16 cellular contexts compared by ENCODE assay signal in genomic region chr2:54962935-54963334, GRCh38.
DNase-seq lines count a peak whose midpoint lies in the region; ATAC-seq and TF ChIP-seq lines count a peak whose summit lies in the region.
"Had no signal": no experiment of that assay in that cellular context is flagged by ENCODE, and none has a peak within 500 bp of the region (broad histone marks: within the 10 kb centered on the region; RNA-seq: fewer than 3 reads in every experiment).

No MANE protein-coding gene starts in this region.

- H3K27ac Mint-ChIP-seq in MCF 10A (ENCODE audit: low read depth, unreplicated experiment): peak overlapping the region; percentile 73
- H3K27ac Mint-ChIP-seq: B cell had no signal

- H3K4me1 Mint-ChIP-seq in MCF 10A (ENCODE audit: insufficient read depth, unreplicated experiment): peaks cover 40% of the 10 kb centered on the region

- TF ChIP-seq POLR2A in esophagus squamous epithelium (IDR thresholded peaks at IDR 0.05): no peak
- no peak for TF ChIP-seq POLR2A in gastrocnemius medialis (IDR thresholded peaks at IDR 0.05)

- H3K36me3 ChIP-seq in mammary epithelial cell (ENCODE audit: insufficient read depth, low read length) (no peaks in the 10 kb centered on the region), esophagus squamous epithelium (peaks cover 0 to 11% (median 0%) of the 10 kb centered on the region in 3 donors), gastrocnemius medialis (no peaks in the 10 kb centered on the region)

- CTCF ChIA-PET in MCF 10A (lab: Yijun Ruan, JAX): interaction anchor here (0.6 to 1.7 kb wide), 9 partner anchors 9 to 347 kb away, joined by 3 to 12 read pairs (median 4); no protein-coding TSS in a partner anchor
- CTCF ChIA-PET in mammary epithelial cell (lab: Charles Lee; ENCODE audit: low non-redundant PET): no interaction called here

- H3K27ac ChIP-seq in mammary epithelial cell (ENCODE audit: insufficient read depth, low read depth, low read length): no peak overlapping the region
- peak overlapping the region in 3 of 4 donors; percentile 39 to 64 (median 51) for H3K27ac ChIP-seq in esophagus squamous epithelium
- H3K27ac ChIP-seq in gastrocnemius medialis: peak overlapping the region; percentile 5 to 91 (median 44)

- no peaks in the 10 kb centered on the region for H4K20me1 ChIP-seq in mammary epithelial cell (ENCODE audit: insufficient read depth, low read length)

- no peak for TF ChIP-seq CTCF in MCF 10A (IDR thresholded peaks at IDR 0.05; ENCODE audit: unreplicated experiment)
- TF ChIP-seq CTCF in mammary epithelial cell (conservative IDR thresholded peaks at IDR 0.05 in 1 of 2, IDR thresholded peaks at IDR 0.05 in 1 of 2; ENCODE audit: extremely low read depth in 1 of 2, insufficient read depth in 1 of 2, low read depth in 1 of 2, low read length in 2 of 2): no peak
- TF ChIP-seq CTCF in esophagus squamous epithelium (IDR thresholded peaks at IDR 0.05): no peak
- TF ChIP-seq CTCF in gastrocnemius medialis (IDR thresholded peaks at IDR 0.05 in 4 of 5, conservative IDR thresholded peaks at IDR 0.05 in 1 of 5): no peak

- H3K27me3 ChIP-seq in mammary epithelial cell (ENCODE audit: insufficient read depth, low read length): no peaks in the 10 kb centered on the region
- H3K27me3 ChIP-seq in esophagus squamous epithelium: no peaks in the 10 kb centered on the region
- no peaks in the 10 kb centered on the region for H3K27me3 ChIP-seq in gastrocnemius medialis

- no peaks in the 10 kb centered on the region for H3K9me3 Mint-ChIP-seq in MCF 10A (ENCODE audit: unreplicated experiment)

- no peak overlapping the region for H3K9ac ChIP-seq in mammary epithelial cell (ENCODE audit: insufficient read depth, low read length)

- POLR2A ChIA-PET in MCF 10A (lab: Yijun Ruan, JAX): interaction anchor here (0.8 to 2.1 kb wide), 9 partner anchors 9 to 85 kb away, joined by 3 to 8 read pairs (median 5); no protein-coding TSS in a partner anchor

- in situ Hi-C loops in mammary epithelial cell (cut with MboI; ENCODE audit: low sequenced_read_pairs in 2 of 2) (no loop called here), gastrocnemius medialis (cut with MboI; ENCODE audit: low sequenced_read_pairs in 4 of 4) (no loop called here)

- H3K4me3 ChIP-seq in mammary epithelial cell (replicated peaks in 1 of 3; ENCODE audit: insufficient read depth in 1 of 3, low read depth in 2 of 3, low read length in 3 of 3): no peak overlapping the region
- no peak overlapping the region for H3K4me3 ChIP-seq in esophagus squamous epithelium
- H3K4me3 ChIP-seq in gastrocnemius medialis: no peak overlapping the region
- H3K4me3 ChIP-seq: GM12878 had no signal

- no peak overlapping the region for H3K4me3 Mint-ChIP-seq in MCF 10A (ENCODE audit: unreplicated experiment)
- H3K4me3 Mint-ChIP-seq: B cell had no signal

- ATAC-seq in gastrocnemius medialis: peak; percentile 35 to 45
- ATAC-seq: GM12878 had no signal

- H3K4me2 ChIP-seq in mammary epithelial cell (ENCODE audit: insufficient read depth, low read depth, low read length): no peak overlapping the region

- H3K4me1 ChIP-seq in mammary epithelial cell (ENCODE audit: insufficient read depth, low read length) (peaks cover 26% of the 10 kb centered on the region), esophagus squamous epithelium (peaks cover 0 to 47% (median 15%) of the 10 kb centered on the region in 3 donors), gastrocnemius medialis (peaks cover 35 to 54% of the 10 kb centered on the region in 2 donors)

- DNase-seq in MCF 10A (ENCODE audit: unreplicated experiment) (no peak), mammary epithelial cell (no peak), esophagus squamous epithelium (lab: John Stamatoyannopoulos, UW) (no peak), gastrocnemius medialis (no peak), globus pallidus (ENCODE audit: low spot score) (no peak), foreskin melanocyte (no peak), AG08395 (ENCODE audit: low spot score) (no peak)
- no peak for DNase-seq in stimulated activated CD4-positive, alpha-beta T cell treated with anti-CD3 and anti-CD28 coated beads, Interleukin-2, amount 100 ng/mL, for 24 hours
- DNase-seq: 8988T, DMS53, EL, NCI-H1694, NCI-H510A, Right ventricle myocardium superior had no signal

- no peaks in the 10 kb centered on the region for H3K9me3 ChIP-seq in mammary epithelial cell (replicated peaks; ENCODE audit: insufficient read depth, low read length)
- no peaks in the 10 kb centered on the region for H3K9me3 ChIP-seq in esophagus squamous epithelium
- no peaks in the 10 kb centered on the region for H3K9me3 ChIP-seq in gastrocnemius medialis

- H2AFZ ChIP-seq in mammary epithelial cell (ENCODE audit: low read depth, low read length): no peak overlapping the region

- BruUV-seq in MCF 10A (replicated peaks; lab: Mats Ljungman, UMichigan): no TSS peak
- BruUV-seq in mammary epithelial cell (replicated peaks; lab: Mats Ljungman, UMichigan): no TSS peak

- dilution Hi-C loops in mammary epithelial cell (cut with HindIII; ENCODE audit: low sequenced_read_pairs): loop anchor here (5.0 kb wide), 1 partner anchor 71 kb away; no protein-coding TSS in a partner anchor

- H3K27me3 Mint-ChIP-seq in MCF 10A (ENCODE audit: insufficient read depth, unreplicated experiment): no peaks in the 10 kb centered on the region
- H3K27me3 Mint-ChIP-seq: B cell had no signal

- peaks cover 34% of the 10 kb centered on the region for H3K36me3 Mint-ChIP-seq in MCF 10A (ENCODE audit: insufficient read depth, unreplicated experiment)

- no peaks in the 10 kb centered on the region for H3K79me2 ChIP-seq in mammary epithelial cell (ENCODE audit: insufficient read depth, low read length)

- 83% methylated on average over 3 of the region's 3 CpGs for WGBS in mammary epithelial cell (ENCODE audit: low coverage, missing lambda C conversion rate)
- 73 to 79% methylated on average over 3 of the region's 3 CpGs for WGBS in esophagus squamous epithelium, 2 donors

- intact Hi-C loops in MCF 10A (cut with micrococcal nuclease) (no loop called here), mammary epithelial cell (cut with micrococcal nuclease) (no loop called here), esophagus squamous epithelium (cut with DNase I) (no loop called here), gastrocnemius medialis (cut with DNase I; ENCODE audit: low total_unique reads) (no loop called here)
